Comparison of ENCODE assay signal across 8 cellular contexts in genomic region chr21:20877976-20878375, GRCh38.
"Had no signal": no experiment of that assay in that cellular context is flagged by ENCODE, and none has a peak within 500 bp of the region (broad histone marks: within the 10 kb centered on the region; RNA-seq: fewer than 3 reads in every experiment).

No MANE protein-coding gene starts in this region.

- H3K27me3 Mint-ChIP-seq: IgD-negative memory B cell had no signal

- H3K27ac ChIP-seq: HL-60, KMS-11 had no signal

- ATAC-seq: HepG2 had no signal

- H3K4me3 Mint-ChIP-seq: IgD-negative memory B cell had no signal

- DNase-seq: IMR-90, KBM-7, KG1 had no signal

- H3K4me2 ChIP-seq: KMS-11 had no signal

- H3K9ac ChIP-seq: KMS-11 had no signal

- H3K27ac Mint-ChIP-seq: IgD-negative memory B cell had no signal

- FAIRE-seq: HepG2, HTR-8/SVneo had no signal
